ENCODE assay signal across 25 cellular contexts in genomic region chr7:28954936-28955335, GRCh38. TPM values are rescaled to one million over a fixed set of nuclear protein-coding genes. Genes with fewer than 3 reads are reported as not detected.
DNase-seq lines count a peak whose midpoint lies in the region; ATAC-seq, FAIRE-seq and TF ChIP-seq lines count a peak whose summit lies in the region.
"Had no signal": no experiment of that assay in that cellular context is flagged by ENCODE, and none has a peak within 500 bp of the region (broad histone marks: within the 10 kb centered on the region; RNA-seq: fewer than 3 reads in every experiment).

No MANE protein-coding gene starts in this region.

- H3K36me3 Mint-ChIP-seq in nephron progenitor cell (ENCODE audit: low read depth), result peaks cover 32% of the 10 kb centered on the region
- H3K36me3 Mint-ChIP-seq: activated CD8-positive, alpha-beta memory T cell treated with anti-CD3 and anti-CD28 coated beads, Interleukin-2, amount 10 ng/mL, durations not matched to agents 7 days and 5 days; CD8-positive, alpha-beta memory T cell had no signal

- no peak for TF ChIP-seq EP300 in H1 (IDR thresholded peaks at IDR 0.05; ENCODE audit: borderline replicate concordance in 1 of 2, low read depth in 2 of 2, low read length in 2 of 2)

- no peak for DNase-seq in A673 (ENCODE audit: low spot score)
- peak; percentile 26 for DNase-seq in GM20000 (ENCODE audit: low spot score)
- no peak for DNase-seq in H1 (ENCODE audit: low read depth in 1 of 2, low spot score in 2 of 2)
- no peak for DNase-seq in nephron progenitor cell
- no peak for DNase-seq in urothelium cell line (ENCODE audit: low spot score)
- no peak for DNase-seq in NCI-H82 treated with DMSO at 0.1 percent for 48 hours (lab: John Stamatoyannopoulos, UW; ENCODE audit: unreplicated experiment)
- DNase-seq: activated CD8-positive, alpha-beta memory T cell treated with anti-CD3 and anti-CD28 coated beads, Interleukin-2, amount 10 ng/mL, durations not matched to agents 7 days and 5 days; activated effector memory CD4-positive, alpha-beta T cell treated with Interleukin-2 at 50 U/mL for 16 hours; amniotic stem cell; CD8-positive, alpha-beta memory T cell; GOT3; NCI-H1436 treated with DMSO at 0.1 percent for 48 hours; NCI-H226; stimulated activated naive CD4-positive, alpha-beta T cell; T-helper 2 cell had no signal

- POLR2A ChIA-PET in A673 (lab: Charles Lee; ENCODE audit: low non-redundant PET) (no interaction called here), H1 (lab: Charles Lee; ENCODE audit: partially characterized antibody) (interaction anchor here (1.6 to 3.0 kb wide), 3 partner anchors 29 to 52 kb away, joined by 3 to 9 read pairs (median 4); no protein-coding TSS in a partner anchor)

- H2AK5ac ChIP-seq in H1 (ENCODE audit: low read depth, low read length), result no peak overlapping the region

- no peak for TF ChIP-seq CTCF in A673 (conservative IDR thresholded peaks at IDR 0.05; ENCODE audit: low read depth, low read length)
- no peak for TF ChIP-seq CTCF in GM20000 (IDR thresholded peaks at IDR 0.05; ENCODE audit: extremely low read depth, missing control alignments)
- no peak for TF ChIP-seq CTCF in H1 (IDR thresholded peaks at IDR 0.05; ENCODE audit: control extremely low read depth in 1 of 3, insufficient read depth in 1 of 3, low read depth in 1 of 3, low read length in 3 of 3)
- TF ChIP-seq CTCF in nephron progenitor cell (IDR thresholded peaks at IDR 0.05), result no peak

- no peaks in the 10 kb centered on the region for H3K79me2 ChIP-seq in H1 (ENCODE audit: control insufficient read depth in 1 of 2, insufficient read depth in 2 of 2, low read length in 2 of 2)

- H2AFZ ChIP-seq in H1 (ENCODE audit: low read length), result no peak overlapping the region

- no peak overlapping the region for H3K27ac Mint-ChIP-seq in nephron progenitor cell
- H3K27ac Mint-ChIP-seq: activated CD8-positive, alpha-beta memory T cell treated with anti-CD3 and anti-CD28 coated beads, Interleukin-2, amount 10 ng/mL, durations not matched to agents 7 days and 5 days; CD8-positive, alpha-beta memory T cell had no signal

- H4K5ac ChIP-seq in H1 (ENCODE audit: insufficient read length, low read depth, low read length), result no peak overlapping the region

- no peak overlapping the region for H3K18ac ChIP-seq in H1 (ENCODE audit: extremely low read depth, low read length)

- H3K27ac ChIP-seq in A673 (ENCODE audit: low read depth, low read length, poor library complexity, severe bottlenecking), result no peak overlapping the region
- no peak overlapping the region for H3K27ac ChIP-seq in H1 (ENCODE audit: low read depth, low read length)
- H3K27ac ChIP-seq: colonic mucosa, epithelial cell of prostate had no signal

- no peak for TF ChIP-seq RAD21 in H1 (IDR thresholded peaks at IDR 0.05 in 1 of 2, conservative IDR thresholded peaks at IDR 0.05 in 1 of 2; ENCODE audit: low read depth in 2 of 2, low read length in 2 of 2)

- WGBS in H1 (ENCODE audit: extremely low coverage in 1 of 2, insufficient coverage in 1 of 2, insufficient read length in 1 of 2, insufficient replicate concordance in 2 of 2, low coverage in 1 of 2, low lambda C conversion rate in 2 of 2, missing lambda C conversion rate in 1 of 2), 2 experiments, result 45% methylated on average over 4 of the region's 4 CpGs; no CpG with 5 or more reads in 1 of the 2 experiments

- H3K56ac ChIP-seq in H1 (replicated peaks; ENCODE audit: insufficient read length, low read depth, low read length), result no peak overlapping the region

- no peak overlapping the region for H4K91ac ChIP-seq in H1 (replicated peaks; ENCODE audit: insufficient read length, low read length)

- H2BK5ac ChIP-seq in H1 (ENCODE audit: low read depth, low read length), result no peak overlapping the region

- 0 out of 2 replicates have a peak overlapping the region, but pooled peaks have one; percentile 61 for H2BK15ac ChIP-seq in H1 (ENCODE audit: low read length)

- TF ChIP-seq POLR2A in H1 (IDR thresholded peaks at IDR 0.05; ENCODE audit: control extremely low read depth in 1 of 2, low read depth in 2 of 2, low read length in 2 of 2), result no peak

- H3K79me1 ChIP-seq in H1 (ENCODE audit: low read depth, low read length), result no peaks in the 10 kb centered on the region

- H3K9ac ChIP-seq in H1 (replicated peaks in 1 of 4; ENCODE audit: extremely low read depth in 1 of 4, low read depth in 3 of 4, low read length in 3 of 4), result no peak overlapping the region

- intact Hi-C loops in A673 (cut with micrococcal nuclease; ENCODE audit: unreplicated experiment), result no loop called here

- peaks cover 5% of the 10 kb centered on the region for H3K27me3 ChIP-seq in A673 (replicated peaks; ENCODE audit: insufficient read depth, low read depth, low read length, poor library complexity)
- peaks cover 11 to 46% (median 38%) of the 10 kb centered on the region in 4 experiments for H3K27me3 ChIP-seq in H1 (replicated peaks in 1 of 4; ENCODE audit: control insufficient read depth in 3 of 4, extremely low read depth in 1 of 4, insufficient read depth in 3 of 4, low read length in 3 of 4)
- H3K27me3 ChIP-seq: pancreas, SJCRH30 had no signal

- no peak overlapping the region for H2BK20ac ChIP-seq in H1 (ENCODE audit: low read length)

- H3K4ac ChIP-seq in H1 (replicated peaks; ENCODE audit: insufficient read length, low read depth, low read length), result no peak overlapping the region

- H3K36me3 ChIP-seq in A673 (ENCODE audit: insufficient read depth, low read length, poor library complexity, severe bottlenecking) (no peaks in the 10 kb centered on the region), H1 (ENCODE audit: control insufficient read depth in 2 of 4, insufficient read depth in 4 of 4, low read length in 3 of 4) (no peaks in the 10 kb centered on the region)
- H3K36me3 ChIP-seq: colonic mucosa, pancreas, SJCRH30 had no signal

- H3K9me3 ChIP-seq in A673 (ENCODE audit: low read depth, low read length, poor library complexity, severe bottlenecking) (no peaks in the 10 kb centered on the region), H1 (ENCODE audit: insufficient read depth in 2 of 2, low read depth in 1 of 2, low read length in 1 of 2) (no peaks in the 10 kb centered on the region)
- H3K9me3 ChIP-seq: colonic mucosa, pancreas, SJCRH30 had no signal

- no peak overlapping the region for H3K14ac ChIP-seq in H1 (ENCODE audit: insufficient read length)

- FAIRE-seq in H1 (lab: Jason Lieb, UNC) (peak; percentile 82), urothelium cell line (lab: Jason Lieb, UNC) (no peak)
- FAIRE-seq: GM12878, islet of Langerhans, pancreas, small intestine had no signal

- peaks cover 0 to 3% of the 10 kb centered on the region in 2 experiments for H4K20me1 ChIP-seq in H1 (replicated peaks in 1 of 2; ENCODE audit: control insufficient read depth in 1 of 2, insufficient read depth in 2 of 2, low read length in 2 of 2)

- peaks cover 51% of the 10 kb centered on the region for H3K4me1 Mint-ChIP-seq in nephron progenitor cell

- peak overlapping the region; percentile 72 to 93 for H3K4me2 ChIP-seq in H1 (ENCODE audit: insufficient read depth in 1 of 2, low read depth in 2 of 2, low read length in 2 of 2)

- H3K23me2 ChIP-seq in H1 (ENCODE audit: low read depth, low read length), result peaks cover 27% of the 10 kb centered on the region

- TSS peak; percentile 40 for BruUV-seq in A673 (replicated peaks; lab: Mats Ljungman, UMichigan)

- peak overlapping the region; percentile 66 for H3K4me3 Mint-ChIP-seq in nephron progenitor cell
- H3K4me3 Mint-ChIP-seq: activated CD8-positive, alpha-beta memory T cell treated with anti-CD3 and anti-CD28 coated beads, Interleukin-2, amount 10 ng/mL, durations not matched to agents 7 days and 5 days had no signal

- ATAC-seq in HG03025 (IDR thresholded peaks at IDR 0.05; ENCODE audit: low FRiP score, unreplicated experiment) (no peak), esophagus mucosa (no peak)
- ATAC-seq: activated CD4-positive, CD25-positive, alpha-beta regulatory T cell treated with anti-CD3 and anti-CD28 coated beads, Interleukin-2, amount 50 U/mL, for 24 hours; activated CD8-positive, alpha-beta memory T cell treated with anti-CD3 and anti-CD28 coated beads, Interleukin-2, amount 10 ng/mL, durations not matched to agents 7 days and 5 days; GM12878 had no signal

- peaks cover 16% of the 10 kb centered on the region for H3K27me3 Mint-ChIP-seq in nephron progenitor cell (ENCODE audit: low read depth, poor library complexity)

- H4K8ac ChIP-seq in H1 (ENCODE audit: extremely low read depth, insufficient read depth, low read length), result peak overlapping the region; percentile 64; the same call in 1 of the 2 replicates

- H2BK12ac ChIP-seq in H1 (ENCODE audit: low read depth, low read length), result peak overlapping the region; percentile 76; the same call in 1 of the 2 replicates

- H3K23ac ChIP-seq in H1 (ENCODE audit: insufficient read length), result no peak overlapping the region

- CTCF ChIA-PET in A673 (lab: Charles Lee) (no interaction called here), H1 (lab: Charles Lee; ENCODE audit: partially characterized antibody) (interaction anchor here (0.7 to 34.2 kb wide), 10 partner anchors 12 to 157 kb away, joined by 3 to 576 read pairs (median 50); no protein-coding TSS in a partner anchor)

- peaks cover 50% of the 10 kb centered on the region for H3K4me1 ChIP-seq in A673 (ENCODE audit: insufficient read depth, low read length, poor library complexity, severe bottlenecking)
- H3K4me1 ChIP-seq in H1 (replicated peaks in 1 of 4; ENCODE audit: control insufficient read depth in 3 of 4, insufficient read depth in 4 of 4, low read length in 3 of 4), result peaks cover 3 to 21% (median 16%) of the 10 kb centered on the region in 4 experiments

- H3K4me3 ChIP-seq in A673 (ENCODE audit: low read depth, low read length, poor library complexity, severe bottlenecking), result peak overlapping the region; percentile 71
- peak overlapping the region; percentile 46 to 74 (median 62); a peak in 7 of 8 replicates for H3K4me3 ChIP-seq in H1 (ENCODE audit: extremely low read depth in 1 of 4, insufficient read depth in 2 of 4, low read depth in 3 of 4, low read length in 4 of 4)
- H3K4me3 ChIP-seq: GM12878, SJCRH30 had no signal

- no peaks in the 10 kb centered on the region for H3K9me3 Mint-ChIP-seq in nephron progenitor cell
- H3K9me3 Mint-ChIP-seq: CD8-positive, alpha-beta memory T cell had no signal

- H2BK120ac ChIP-seq in H1 (replicated peaks; ENCODE audit: low read depth, low read length), result no peak overlapping the region

RNA-seq across cellular contexts. Expression of gene TRIL, which starts 3.2 kb away (rescaled TPM):
- total RNA-seq in A673 (2021), result 4.8 and 9.2 TPM in 2 replicates
- total RNA-seq in H1 (2021; fragmentation: NEBNext Ultra II Directional; extraction: Animal tissue kit (Norgen Biotek cat#: 25700)), result 5.5 and 5.8 TPM in 2 replicates
- 3.9 and 4.9 TPM in 2 replicates for polyA plus RNA-seq in H1 (2011; rRNA removed)
- 3.8 TPM for polyA plus RNA-seq in H1 (2011; cell fraction: cytosol; rRNA removed)
- 3.8 TPM for polyA plus RNA-seq in H1 (2011; cell fraction: nucleus; rRNA removed)
- 2.7 to 5.3 TPM (median 4.3 TPM) in 4 replicates for polyA plus RNA-seq in H1 (2012, experiment 1 of 2)
- polyA plus RNA-seq in H1 (2012, experiment 2 of 2), result 3.1 TPM
- 5.8 TPM for polyA plus RNA-seq in H1 (2013, experiment 1 of 2)
- 5.7 TPM for polyA plus RNA-seq in H1 (2013, experiment 2 of 2)
- 2.6 and 3.0 TPM in 2 replicates for polyA minus RNA-seq in H1 (2011; rRNA and poly(A)+ RNA removed)
- 5.1 TPM for polyA minus RNA-seq in H1 (2011; cell fraction: cytosol; rRNA and poly(A)+ RNA removed)
- 5.2 TPM for polyA minus RNA-seq in H1 (2011; cell fraction: nucleus; rRNA and poly(A)+ RNA removed)
- 2.9 TPM for total RNA-seq in esophagus mucosa
- total RNA-seq: CD8-positive, alpha-beta memory T cell; GM12878 had no signal
- polyA plus RNA-seq: CD8-positive, alpha-beta memory T cell; GM12878 had no signal
